ENCODE assay signal across 1 cellular context in the genomic region with DNA sequence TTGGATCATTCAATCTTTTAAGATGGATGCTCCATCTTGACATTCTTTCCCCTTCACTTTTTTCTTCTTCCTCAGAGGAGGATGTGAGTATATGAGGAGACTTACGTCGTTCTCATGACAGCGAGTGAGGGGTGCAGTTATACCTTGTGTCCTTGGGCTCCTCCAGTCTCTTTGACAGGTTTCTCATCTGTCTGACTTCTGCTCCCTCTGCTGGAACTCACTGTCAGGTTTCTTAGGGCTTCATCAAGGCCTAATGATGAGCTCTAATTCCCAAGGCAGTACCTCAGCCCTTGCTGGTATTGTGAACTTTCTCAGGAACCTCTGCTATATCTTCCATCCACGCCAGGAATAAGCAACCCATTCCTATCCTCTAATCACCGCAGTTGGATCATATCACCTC.
TF ChIP-seq lines count a peak whose summit lies in the region.

No MANE protein-coding gene starts in this region.

TF ChIP-seq in WTC11, 78 proteins besides CTCF, POLR2A, EP300 and RAD21 (continued from another document):
- TF ChIP-seq, protein P1, sequence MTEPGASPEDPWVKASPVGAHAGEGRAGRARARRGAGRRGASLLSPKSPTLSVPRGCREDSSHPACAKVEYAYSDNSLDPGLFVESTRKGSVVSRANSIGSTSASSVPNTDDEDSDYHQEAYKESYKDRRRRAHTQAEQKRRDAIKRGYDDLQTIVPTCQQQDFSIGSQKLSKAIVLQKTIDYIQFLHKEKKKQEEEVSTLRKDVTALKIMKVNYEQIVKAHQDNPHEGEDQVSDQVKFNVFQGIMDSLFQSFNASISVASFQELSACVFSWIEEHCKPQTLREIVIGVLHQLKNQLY (CRISPR knock-in tag; IDR thresholded peaks at IDR 0.05), result no peak
- TF ChIP-seq ATF1 (CRISPR knock-in tag; IDR thresholded peaks at IDR 0.05) (no peak), RELA (CRISPR knock-in tag; IDR thresholded peaks at IDR 0.05; ENCODE audit: borderline replicate concordance) (no peak), SP1 (CRISPR knock-in tag; conservative IDR thresholded peaks at IDR 0.05) (no peak), TCF7 (CRISPR knock-in tag; IDR thresholded peaks at IDR 0.05; ENCODE audit: low read depth) (no peak), TEAD4 (CRISPR knock-in tag; IDR thresholded peaks at IDR 0.05) (no peak), FOXP1 (CRISPR knock-in tag; IDR thresholded peaks at IDR 0.05; ENCODE audit: borderline replicate concordance) (no peak), FOXK1 (CRISPR knock-in tag; IDR thresholded peaks at IDR 0.05) (no peak), MXD4 (CRISPR knock-in tag; IDR thresholded peaks at IDR 0.05; ENCODE audit: borderline replicate concordance) (no peak), NFYB (CRISPR knock-in tag; conservative IDR thresholded peaks at IDR 0.05; ENCODE audit: low read depth) (no peak)
- TF ChIP-seq, protein P2, sequence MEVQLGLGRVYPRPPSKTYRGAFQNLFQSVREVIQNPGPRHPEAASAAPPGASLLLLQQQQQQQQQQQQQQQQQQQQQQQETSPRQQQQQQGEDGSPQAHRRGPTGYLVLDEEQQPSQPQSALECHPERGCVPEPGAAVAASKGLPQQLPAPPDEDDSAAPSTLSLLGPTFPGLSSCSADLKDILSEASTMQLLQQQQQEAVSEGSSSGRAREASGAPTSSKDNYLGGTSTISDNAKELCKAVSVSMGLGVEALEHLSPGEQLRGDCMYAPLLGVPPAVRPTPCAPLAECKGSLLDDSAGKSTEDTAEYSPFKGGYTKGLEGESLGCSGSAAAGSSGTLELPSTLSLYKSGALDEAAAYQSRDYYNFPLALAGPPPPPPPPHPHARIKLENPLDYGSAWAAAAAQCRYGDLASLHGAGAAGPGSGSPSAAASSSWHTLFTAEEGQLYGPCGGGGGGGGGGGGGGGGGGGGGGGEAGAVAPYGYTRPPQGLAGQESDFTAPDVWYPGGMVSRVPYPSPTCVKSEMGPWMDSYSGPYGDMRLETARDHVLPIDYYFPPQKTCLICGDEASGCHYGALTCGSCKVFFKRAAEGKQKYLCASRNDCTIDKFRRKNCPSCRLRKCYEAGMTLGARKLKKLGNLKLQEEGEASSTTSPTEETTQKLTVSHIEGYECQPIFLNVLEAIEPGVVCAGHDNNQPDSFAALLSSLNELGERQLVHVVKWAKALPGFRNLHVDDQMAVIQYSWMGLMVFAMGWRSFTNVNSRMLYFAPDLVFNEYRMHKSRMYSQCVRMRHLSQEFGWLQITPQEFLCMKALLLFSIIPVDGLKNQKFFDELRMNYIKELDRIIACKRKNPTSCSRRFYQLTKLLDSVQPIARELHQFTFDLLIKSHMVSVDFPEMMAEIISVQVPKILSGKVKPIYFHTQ (CRISPR knock-in tag; IDR thresholded peaks at IDR 0.05), result no peak
- TF ChIP-seq, protein P3, sequence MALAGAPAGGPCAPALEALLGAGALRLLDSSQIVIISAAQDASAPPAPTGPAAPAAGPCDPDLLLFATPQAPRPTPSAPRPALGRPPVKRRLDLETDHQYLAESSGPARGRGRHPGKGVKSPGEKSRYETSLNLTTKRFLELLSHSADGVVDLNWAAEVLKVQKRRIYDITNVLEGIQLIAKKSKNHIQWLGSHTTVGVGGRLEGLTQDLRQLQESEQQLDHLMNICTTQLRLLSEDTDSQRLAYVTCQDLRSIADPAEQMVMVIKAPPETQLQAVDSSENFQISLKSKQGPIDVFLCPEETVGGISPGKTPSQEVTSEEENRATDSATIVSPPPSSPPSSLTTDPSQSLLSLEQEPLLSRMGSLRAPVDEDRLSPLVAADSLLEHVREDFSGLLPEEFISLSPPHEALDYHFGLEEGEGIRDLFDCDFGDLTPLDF (CRISPR knock-in tag; IDR thresholded peaks at IDR 0.05), result no peak
- TF ChIP-seq, protein P4, sequence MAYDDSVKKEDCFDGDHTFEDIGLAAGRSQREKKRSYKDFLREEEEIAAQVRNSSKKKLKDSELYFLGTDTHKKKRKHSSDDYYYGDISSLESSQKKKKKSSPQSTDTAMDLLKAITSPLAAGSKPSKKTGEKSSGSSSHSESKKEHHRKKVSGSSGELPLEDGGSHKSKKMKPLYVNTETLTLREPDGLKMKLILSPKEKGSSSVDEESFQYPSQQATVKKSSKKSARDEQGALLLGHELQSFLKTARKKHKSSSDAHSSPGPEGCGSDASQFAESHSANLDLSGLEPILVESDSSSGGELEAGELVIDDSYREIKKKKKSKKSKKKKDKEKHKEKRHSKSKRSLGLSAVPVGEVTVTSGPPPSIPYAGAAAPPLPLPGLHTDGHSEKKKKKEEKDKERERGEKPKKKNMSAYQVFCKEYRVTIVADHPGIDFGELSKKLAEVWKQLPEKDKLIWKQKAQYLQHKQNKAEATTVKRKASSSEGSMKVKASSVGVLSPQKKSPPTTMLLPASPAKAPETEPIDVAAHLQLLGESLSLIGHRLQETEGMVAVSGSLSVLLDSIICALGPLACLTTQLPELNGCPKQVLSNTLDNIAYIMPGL (CRISPR knock-in tag; IDR thresholded peaks at IDR 0.05), result no peak
- TF ChIP-seq, protein P5, sequence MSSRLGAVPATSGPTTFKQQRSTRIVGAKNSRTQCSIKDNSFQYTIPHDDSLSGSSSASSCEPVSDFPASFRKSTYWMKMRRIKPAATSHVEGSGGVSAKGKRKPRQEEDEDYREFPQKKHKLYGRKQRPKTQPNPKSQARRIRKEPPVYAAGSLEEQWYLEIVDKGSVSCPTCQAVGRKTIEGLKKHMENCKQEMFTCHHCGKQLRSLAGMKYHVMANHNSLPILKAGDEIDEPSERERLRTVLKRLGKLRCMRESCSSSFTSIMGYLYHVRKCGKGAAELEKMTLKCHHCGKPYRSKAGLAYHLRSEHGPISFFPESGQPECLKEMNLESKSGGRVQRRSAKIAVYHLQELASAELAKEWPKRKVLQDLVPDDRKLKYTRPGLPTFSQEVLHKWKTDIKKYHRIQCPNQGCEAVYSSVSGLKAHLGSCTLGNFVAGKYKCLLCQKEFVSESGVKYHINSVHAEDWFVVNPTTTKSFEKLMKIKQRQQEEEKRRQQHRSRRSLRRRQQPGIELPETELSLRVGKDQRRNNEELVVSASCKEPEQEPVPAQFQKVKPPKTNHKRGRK (CRISPR knock-in tag; IDR thresholded peaks at IDR 0.05; ENCODE audit: borderline replicate concordance), result no peak
- TF ChIP-seq, protein P6, sequence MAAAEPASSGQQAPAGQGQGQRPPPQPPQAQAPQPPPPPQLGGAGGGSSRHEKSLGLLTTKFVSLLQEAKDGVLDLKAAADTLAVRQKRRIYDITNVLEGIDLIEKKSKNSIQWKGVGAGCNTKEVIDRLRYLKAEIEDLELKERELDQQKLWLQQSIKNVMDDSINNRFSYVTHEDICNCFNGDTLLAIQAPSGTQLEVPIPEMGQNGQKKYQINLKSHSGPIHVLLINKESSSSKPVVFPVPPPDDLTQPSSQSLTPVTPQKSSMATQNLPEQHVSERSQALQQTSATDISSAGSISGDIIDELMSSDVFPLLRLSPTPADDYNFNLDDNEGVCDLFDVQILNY (CRISPR knock-in tag; IDR thresholded peaks at IDR 0.05), result no peak
